12 cellular contexts compared by ENCODE assay signal in genomic region chr10:1142596-1142995, GRCh38.
DNase-seq lines count a peak whose midpoint lies in the region; ATAC-seq and TF ChIP-seq lines count a peak whose summit lies in the region.
"Had no signal": no experiment of that assay in that cellular context is flagged by ENCODE, and none has a peak within 500 bp of the region (broad histone marks: within the 10 kb centered on the region; RNA-seq: fewer than 3 reads in every experiment).

No MANE protein-coding gene starts in this region.

- peaks cover 45% of the 10 kb centered on the region for H3K27me3 Mint-ChIP-seq in activated CD8-positive, alpha-beta memory T cell treated with anti-CD3 and anti-CD28 coated beads, Interleukin-2, amount 10 ng/mL, durations not matched to agents 7 days and 5 days

- H4K20me1 ChIP-seq in smooth muscle cell (ENCODE audit: low read depth): no peaks in the 10 kb centered on the region

- H3K27me3 ChIP-seq in smooth muscle cell (ENCODE audit: low read depth) (no peaks in the 10 kb centered on the region), left lung (no peaks in the 10 kb centered on the region)

- H3K36me3 Mint-ChIP-seq in activated CD8-positive, alpha-beta memory T cell treated with anti-CD3 and anti-CD28 coated beads, Interleukin-2, amount 10 ng/mL, durations not matched to agents 7 days and 5 days: peaks cover 4% of the 10 kb centered on the region

- no peak overlapping the region for H3K4me2 ChIP-seq in smooth muscle cell

- CTCF ChIA-PET in activated CD8-positive, alpha-beta memory T cell treated with anti-CD3 and anti-CD28 coated beads, Interleukin-2, amount 10 ng/mL, durations not matched to agents 7 days and 5 days (lab: Charles Lee): no interaction called here

- WGBS in smooth muscle cell (ENCODE audit: low lambda C conversion rate): 75% methylated on average over 3 of the region's 3 CpGs

- H3K4me1 ChIP-seq in smooth muscle cell (ENCODE audit: low read depth): no peaks in the 10 kb centered on the region
- H3K4me1 ChIP-seq in left lung: no peaks in the 10 kb centered on the region

- no peak overlapping the region for H3K27ac Mint-ChIP-seq in activated CD8-positive, alpha-beta memory T cell treated with anti-CD3 and anti-CD28 coated beads, Interleukin-2, amount 10 ng/mL, durations not matched to agents 7 days and 5 days
- H3K27ac Mint-ChIP-seq: stimulated activated naive CD8-positive, alpha-beta T cell treated with anti-CD3 and anti-CD28 coated beads, Interleukin-15, Interleukin-2, amounts not matched to agents 100 ng/mL and 50 ng/mL, for 24 hours had no signal

- intact Hi-C loops in left lung (cut with DNase I): no loop called here

- no peaks in the 10 kb centered on the region for H3K36me3 ChIP-seq in smooth muscle cell (ENCODE audit: low read depth)
- H3K36me3 ChIP-seq in left lung: no peaks in the 10 kb centered on the region

- peak; percentile 55 for TF ChIP-seq CTCF in choroid plexus epithelial cell (conservative IDR thresholded peaks at IDR 0.05; ENCODE audit: low read depth, low read length)
- peak; percentile 13 for TF ChIP-seq CTCF in smooth muscle cell (IDR thresholded peaks at IDR 0.05; ENCODE audit: borderline replicate concordance, insufficient read depth, poor library complexity, severe bottlenecking)
- TF ChIP-seq CTCF in left lung (IDR thresholded peaks at IDR 0.05): no peak

- H3K27ac ChIP-seq in smooth muscle cell (ENCODE audit: low read depth) (no peak overlapping the region), left lung (no peak overlapping the region)

- no peak overlapping the region for H3K4me3 Mint-ChIP-seq in activated CD8-positive, alpha-beta memory T cell treated with anti-CD3 and anti-CD28 coated beads, Interleukin-2, amount 10 ng/mL, durations not matched to agents 7 days and 5 days
- H3K4me3 Mint-ChIP-seq: stimulated activated naive CD8-positive, alpha-beta T cell treated with anti-CD3 and anti-CD28 coated beads, Interleukin-15, Interleukin-2, amounts not matched to agents 100 ng/mL and 50 ng/mL, for 24 hours had no signal

- no peaks in the 10 kb centered on the region for H3K4me1 Mint-ChIP-seq in activated CD8-positive, alpha-beta memory T cell treated with anti-CD3 and anti-CD28 coated beads, Interleukin-2, amount 10 ng/mL, durations not matched to agents 7 days and 5 days

- H3K4me3 ChIP-seq in choroid plexus epithelial cell (ENCODE audit: low read depth, low read length): no peak overlapping the region
- no peak overlapping the region for H3K4me3 ChIP-seq in smooth muscle cell
- no peak overlapping the region for H3K4me3 ChIP-seq in left lung

- H3F3A ChIP-seq in smooth muscle cell (ENCODE audit: low read depth): no peaks in the 10 kb centered on the region

- peaks cover 12% of the 10 kb centered on the region for H3K9me3 Mint-ChIP-seq in activated CD8-positive, alpha-beta memory T cell treated with anti-CD3 and anti-CD28 coated beads, Interleukin-2, amount 10 ng/mL, durations not matched to agents 7 days and 5 days (ENCODE audit: low read depth)

- peak; percentile 45 for DNase-seq in activated CD8-positive, alpha-beta memory T cell treated with anti-CD3 and anti-CD28 coated beads, Interleukin-2, amount 10 ng/mL, durations not matched to agents 7 days and 5 days
- no peak for DNase-seq in activated CD8-positive, alpha-beta memory T cell treated with anti-CD3 and anti-CD28 coated beads, Interleukin-2, amount 50 U/mL, for 48 hours
- DNase-seq in NAMALWA (ENCODE audit: low spot score): peak; percentile 53
- peak; percentile 4 for DNase-seq in choroid plexus epithelial cell (ENCODE audit: low read depth)
- no peak for DNase-seq in smooth muscle cell (lab: John Stamatoyannopoulos, UW; ENCODE audit: unreplicated experiment)
- no peak for DNase-seq in left lung
- no peak for DNase-seq in AG20443 (ENCODE audit: low spot score)
- DNase-seq: foreskin melanocyte; MV-4-11; stimulated activated CD4-positive, alpha-beta T cell treated with anti-CD3 and anti-CD28 coated beads, Interleukin-12 subunit alpha, Interleukin-12 subunit beta, amount 100 ng/mL, for 4 hours had no signal

- H3K9me3 ChIP-seq in smooth muscle cell (replicated peaks; ENCODE audit: low read depth) (peaks cover 3% of the 10 kb centered on the region), left lung (peaks cover 0 to 38% of the 10 kb centered on the region in 2 donors)

- no peaks in the 10 kb centered on the region for H3K79me2 ChIP-seq in smooth muscle cell (ENCODE audit: low read depth)

- no peak for ATAC-seq in activated CD8-positive, alpha-beta memory T cell treated with anti-CD3 and anti-CD28 coated beads, Interleukin-2, amount 10 ng/mL, durations not matched to agents 7 days and 5 days
- ATAC-seq in HG02588 (IDR thresholded peaks at IDR 0.05; ENCODE audit: unreplicated experiment) (no peak), left lung (no peak)

- no peak overlapping the region for H3K9ac ChIP-seq in smooth muscle cell (ENCODE audit: low read depth)

- no peak overlapping the region for H2AFZ ChIP-seq in smooth muscle cell (ENCODE audit: low read depth)

Comparison
In these comparisons a context has a peak if more than half of its experiments do, and no peak if none do; other contexts are left out.
1. DNase-seq: peak in activated CD8-positive, alpha-beta memory T cell treated with anti-CD3 and anti-CD28 coated beads, Interleukin-2, amount 10 ng/mL, durations not matched to agents 7 days and 5 days (single experiment), NAMALWA (single experiment) and choroid plexus epithelial cell (single experiment); none in activated CD8-positive, alpha-beta memory T cell treated with anti-CD3 and anti-CD28 coated beads, Interleukin-2, amount 50 U/mL, for 48 hours (single experiment), smooth muscle cell (single experiment), left lung (0 of 2) and AG20443 (single experiment).
2. CTCF ChIP-seq: peak in choroid plexus epithelial cell (single experiment) and smooth muscle cell (single experiment); none in left lung (0 of 2).